Comparison of ENCODE assay signal across 8 cellular contexts in genomic region chr1:93878501-93878888, GRCh38. TPM values are rescaled to one million over a fixed set of nuclear protein-coding genes. Genes with fewer than 3 reads are reported as not detected.
DNase-seq lines count a peak whose midpoint lies in the region; ATAC-seq lines count a peak whose summit lies in the region.

No MANE protein-coding gene starts in this region.

- peak; percentile 44 for ATAC-seq in GM21717 (IDR thresholded peaks at IDR 0.05; ENCODE audit: unreplicated experiment)

- H3K9me3 ChIP-seq in KOPT-K1 (ENCODE audit: insufficient read depth, low read length, poor library complexity, severe bottlenecking) (no peaks in the 10 kb centered on the region), ectodermal cell (ENCODE audit: control insufficient read depth, low read length) (no peaks in the 10 kb centered on the region), mesodermal cell (ENCODE audit: control insufficient read depth, low read length) (no peaks in the 10 kb centered on the region)

- H3K27ac ChIP-seq in KOPT-K1 (ENCODE audit: low read depth, low read length, poor library complexity, severe bottlenecking) (peak overlapping the region; percentile 80), ectodermal cell (ENCODE audit: insufficient read depth, low read depth, low read length, poor library complexity, severe bottlenecking) (peak overlapping the region; percentile 96), mesodermal cell (ENCODE audit: low read depth, low read length, severe bottlenecking) (peak overlapping the region; percentile 98)

- peaks cover 14% of the 10 kb centered on the region for H3K4me1 ChIP-seq in ectodermal cell (ENCODE audit: control insufficient read depth, insufficient read depth, low read length)
- peaks cover 17% of the 10 kb centered on the region for H3K4me1 ChIP-seq in mesodermal cell (ENCODE audit: control insufficient read depth, insufficient read depth, low read length, poor library complexity, severe bottlenecking)

- peaks cover 49% of the 10 kb centered on the region for H3K36me3 ChIP-seq in KOPT-K1 (ENCODE audit: insufficient read depth, low read length)
- peaks cover 28% of the 10 kb centered on the region for H3K36me3 ChIP-seq in ectodermal cell (ENCODE audit: control insufficient read depth, insufficient read depth, low read length)
- peaks cover 45% of the 10 kb centered on the region for H3K36me3 ChIP-seq in mesodermal cell (ENCODE audit: control insufficient read depth, insufficient read depth, low read length)

- 2% methylated on average over 20 of the region's 20 CpGs for WGBS in ectodermal cell, 2 experiments
- WGBS in mesodermal cell (ENCODE audit: insufficient coverage in 2 of 2), 2 experiments: 0 to 1% methylated on average over 12 to 14 of the region's 20 CpGs

- H3K27me3 ChIP-seq in ectodermal cell (ENCODE audit: control insufficient read depth, insufficient read depth, low read length, poor library complexity, severe bottlenecking): no peaks in the 10 kb centered on the region

- peak; percentile 77 for DNase-seq in Daoy (ENCODE audit: low read depth)
- peak; percentile 60 to 63 for DNase-seq in activated CD4-positive, alpha-beta T cell treated with anti-CD3 and anti-CD28 coated beads, Interleukin-2, amount 50 U/mL, for 4 hours
- peak; percentile 45 to 60 for DNase-seq in stimulated activated CD8-positive, alpha-beta memory T cell treated with anti-CD3 and anti-CD28 coated beads, Interleukin-4, amount 100 ng/mL, for 1 hour (ENCODE audit: low read depth in 2 of 2, low spot score in 1 of 2)
- no peak for DNase-seq in NCI-H1092 treated with DMSO at 0.1 percent for 48 hours (lab: John Stamatoyannopoulos, UW)

- peak overlapping the region; percentile 98 for H3K4me3 ChIP-seq in ectodermal cell (ENCODE audit: insufficient read depth, low read depth, low read length)
- peak overlapping the region; percentile 80 for H3K4me3 ChIP-seq in mesodermal cell (ENCODE audit: extremely low read depth, insufficient read depth, low read length, poor library complexity, severe bottlenecking)

RNA-seq across cellular contexts. Expression of gene DNTTIP2, which starts 0.5 kb away (rescaled TPM):
- total RNA-seq in Daoy (2014; rRNA removed; shearing (Covaris generic)): 99.9 and 123 TPM in 2 replicates
- 62.5 TPM for polyA plus RNA-seq in ectodermal cell (2013, experiment 1 of 4)
- polyA plus RNA-seq in ectodermal cell (2013, experiment 2 of 4): 68.0 TPM
- 55.1 TPM for polyA plus RNA-seq in ectodermal cell (2013, experiment 3 of 4)
- polyA plus RNA-seq in ectodermal cell (2013, experiment 4 of 4): 63.1 TPM
- polyA plus RNA-seq in mesodermal cell (2013, experiment 1 of 2): 41.9 TPM
- 57.3 TPM for polyA plus RNA-seq in mesodermal cell (2013, experiment 2 of 2)

RNA-seq across cellular contexts. Expression of gene GCLM, which starts 30.7 kb away (rescaled TPM):
- 53.4 and 59.0 TPM in 2 replicates for total RNA-seq in Daoy (2014; rRNA removed; shearing (Covaris generic))
- polyA plus RNA-seq in ectodermal cell (2013, experiment 1 of 4): 6.3 TPM
- polyA plus RNA-seq in ectodermal cell (2013, experiment 2 of 4): 6.4 TPM
- 5.9 TPM for polyA plus RNA-seq in ectodermal cell (2013, experiment 3 of 4)
- polyA plus RNA-seq in ectodermal cell (2013, experiment 4 of 4): 6.2 TPM
- polyA plus RNA-seq in mesodermal cell (2013, experiment 1 of 2): 12.5 TPM
- polyA plus RNA-seq in mesodermal cell (2013, experiment 2 of 2): 14.5 TPM
